ENCODE assay signal across 4 cellular contexts in the genomic region with DNA sequence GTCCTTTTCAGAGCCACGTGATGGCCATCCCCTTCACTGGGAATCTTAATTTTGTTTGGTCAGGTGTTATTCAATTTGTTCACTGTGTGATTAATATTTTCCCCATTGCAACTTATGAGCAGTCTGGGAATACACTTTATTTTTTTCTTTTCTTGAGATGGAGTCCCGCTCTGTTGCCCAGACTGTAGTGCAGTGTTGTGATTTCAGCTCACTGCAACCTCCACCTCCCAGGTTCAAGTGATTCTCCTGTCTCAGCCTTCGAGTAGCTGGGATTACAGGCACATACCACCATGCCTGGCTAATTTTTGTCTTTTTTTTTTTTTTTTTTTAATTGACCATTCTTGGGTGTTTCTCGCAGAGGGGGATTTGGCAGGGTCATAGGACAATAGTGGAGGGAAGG. TPM values are rescaled to one million over a fixed set of nuclear protein-coding genes. Genes with fewer than 3 reads are reported as not detected.
"Had no signal": no experiment of that assay in that cellular context is flagged by ENCODE, and none has a peak within 500 bp of the region (broad histone marks: within the 10 kb centered on the region; RNA-seq: fewer than 3 reads in every experiment).

No MANE protein-coding gene starts in this region.

RNA-seq across cellular contexts. Expression of gene ARHGAP9, which starts 26.9 kb away (rescaled TPM):
- total RNA-seq: PC-3, PC-9, RPMI7951, SK-MEL-5 had no signal
